In the genomic region with DNA sequence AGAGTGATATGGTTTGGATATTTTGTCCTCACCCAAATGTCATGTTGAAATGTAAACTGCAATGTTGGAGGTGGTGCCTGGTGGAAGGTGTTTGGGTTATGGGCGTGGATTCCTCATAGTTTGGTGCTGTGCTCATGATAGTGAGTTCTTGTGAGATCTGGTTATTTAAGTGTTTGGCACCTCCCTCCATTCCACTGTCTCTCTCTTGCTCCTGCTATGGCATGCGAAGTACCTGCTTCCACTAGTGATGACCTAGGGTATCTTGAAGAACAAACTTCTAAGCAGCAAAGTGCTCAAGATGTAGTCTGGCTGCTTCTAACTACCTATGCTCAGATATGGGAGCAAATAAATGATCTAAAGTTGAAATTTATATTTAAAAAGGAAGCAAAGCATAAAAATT, we compare ENCODE assay signal across 25 cellular contexts.
"Had no signal": no experiment of that assay in that cellular context is flagged by ENCODE, and none has a peak within 500 bp of the region (broad histone marks: within the 10 kb centered on the region; RNA-seq: fewer than 3 reads in every experiment).

No MANE protein-coding gene starts in this region.

- H3K36me3 Mint-ChIP-seq: immature natural killer cell had no signal

- H3K4me3 Mint-ChIP-seq: immature natural killer cell; naive thymus-derived CD4-positive, alpha-beta T cell; nephron progenitor cell; stimulated activated memory B cell treated with anti-CD40 and anti-IgM and Interleukin-4, amounts not matched to agents 10 μg/mL and 1 μg/mL and 100 μg/mL, for 72 hours; stimulated activated naive CD8-positive, alpha-beta T cell treated with anti-CD3 and anti-CD28 coated beads, Interleukin-15, Interleukin-2, amounts not matched to agents 100 ng/mL and 50 ng/mL, for 24 hours had no signal

- H3K4me3 ChIP-seq: esophagus muscularis mucosa, gastroesophageal sphincter, left lung, lung, psoas muscle, spleen, tibial artery, upper lobe of left lung, uterus had no signal

- H3K36me3 ChIP-seq: esophagus muscularis mucosa, gastroesophageal sphincter, left lung, neutrophil, spleen, tibial artery, upper lobe of left lung, uterus had no signal

- H3K9me3 ChIP-seq: left lung, neutrophil, psoas muscle, tibial artery, upper lobe of left lung, uterus had no signal

- H3K27me3 ChIP-seq: gastroesophageal sphincter, left lung, upper lobe of left lung, uterus had no signal

- H3K4me1 Mint-ChIP-seq: immature natural killer cell; stimulated activated memory B cell treated with anti-CD40 and anti-IgM and Interleukin-4, amounts not matched to agents 10 μg/mL and 1 μg/mL and 100 μg/mL, for 72 hours had no signal

- H3K4me1 ChIP-seq: esophagus muscularis mucosa, gastroesophageal sphincter, left lung, psoas muscle, spleen, tibial artery, upper lobe of left lung, uterus had no signal

- H3K27ac ChIP-seq: epithelial cell of prostate, esophagus muscularis mucosa, gastroesophageal sphincter, left lung, neutrophil, psoas muscle, spleen, tibial artery, upper lobe of left lung, uterus had no signal

- ATAC-seq: gastroesophageal sphincter; left lung; naive thymus-derived CD4-positive, alpha-beta T cell; psoas muscle; sciatic nerve; stimulated activated memory B cell treated with anti-CD40 and anti-IgM and Interleukin-4, amounts not matched to agents 10 μg/mL and 1 μg/mL and 100 μg/mL, for 72 hours had no signal

- H3K27ac Mint-ChIP-seq: immature natural killer cell; naive thymus-derived CD4-positive, alpha-beta T cell; nephron progenitor cell; stimulated activated memory B cell treated with anti-CD40 and anti-IgM and Interleukin-4, amounts not matched to agents 10 μg/mL and 1 μg/mL and 100 μg/mL, for 72 hours; stimulated activated naive CD8-positive, alpha-beta T cell treated with anti-CD3 and anti-CD28 coated beads, Interleukin-15, Interleukin-2, amounts not matched to agents 100 ng/mL and 50 ng/mL, for 24 hours had no signal

- H3K9me3 Mint-ChIP-seq: immature natural killer cell had no signal

- DNase-seq: effector memory CD4-positive, alpha-beta T cell; foreskin fibroblast; glutamatergic neuron; immature natural killer cell; left lung; mesenchymal stem cell; naive thymus-derived CD4-positive, alpha-beta T cell; nephron progenitor cell; psoas muscle; retina; spleen; stimulated activated CD4-positive, alpha-beta T cell treated with anti-CD3 and anti-CD28 coated beads, Interleukin-15, amount 100 ng/mL, for 24 hours; stimulated activated CD4-positive, alpha-beta T cell treated with anti-CD3 and anti-CD28 coated beads, Interleukin-1b, Interleukin-23, amount 100 ng/mL, for 48 hours; stimulated activated CD4-positive, alpha-beta T cell treated with anti-CD3 and anti-CD28 coated beads, Interleukin-4, amount 100 ng/mL, for 24 hours; tibial artery; upper lobe of left lung; uterus had no signal
